1 cellular context compared by ENCODE assay signal in the genomic region with DNA sequence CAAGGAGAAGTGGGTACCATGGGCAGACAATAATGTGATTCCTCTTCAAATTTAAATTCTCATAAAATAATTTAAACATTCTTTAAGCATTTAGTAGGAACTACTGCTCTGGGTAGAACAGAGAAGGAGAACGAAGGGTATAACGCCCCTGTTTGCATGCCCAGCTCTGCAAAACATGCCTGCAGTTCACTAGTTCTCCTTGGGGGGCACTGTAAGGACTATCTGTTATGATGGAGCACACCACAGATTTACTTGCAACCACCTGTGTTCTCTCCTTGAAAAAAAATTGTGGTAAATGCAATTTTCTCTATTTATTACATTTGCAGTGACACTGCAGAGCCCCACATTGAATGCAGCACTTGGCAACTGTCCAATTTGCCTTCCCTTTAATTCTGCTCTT.
TF ChIP-seq lines count a peak whose summit lies in the region.

No MANE protein-coding gene starts in this region.

TF ChIP-seq in HCT116, 20 proteins besides CTCF, POLR2A, EP300 and RAD21 (continued from another document):
- TF ChIP-seq REST (IDR thresholded peaks at IDR 0.05; ENCODE audit: low read depth): no peak
- no peak for TF ChIP-seq ZNF274 (IDR thresholded peaks at IDR 0.05; ENCODE audit: low read depth, low read length)
- TF ChIP-seq JUND (IDR thresholded peaks at IDR 0.05): no peak
- TF ChIP-seq FOSL1 (IDR thresholded peaks at IDR 0.05; ENCODE audit: low read depth): no peak
- TF ChIP-seq ZFX (IDR thresholded peaks at IDR 0.05): no peak
- TF ChIP-seq POLR2AphosphoS5 (IDR thresholded peaks at IDR 0.05; ENCODE audit: low read depth, low read length): no peak
- TF ChIP-seq YY1 (IDR thresholded peaks at IDR 0.05; ENCODE audit: extremely low read depth, insufficient replicate concordance, low read depth, low read length): no peak
- TF ChIP-seq, protein P1, sequence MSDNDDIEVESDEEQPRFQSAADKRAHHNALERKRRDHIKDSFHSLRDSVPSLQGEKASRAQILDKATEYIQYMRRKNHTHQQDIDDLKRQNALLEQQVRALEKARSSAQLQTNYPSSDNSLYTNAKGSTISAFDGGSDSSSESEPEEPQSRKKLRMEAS (IDR thresholded peaks at IDR 0.05): no peak
